Comparison of ENCODE assay signal across 1 cellular context in genomic region chr5:139733698-139734491, GRCh38.
TF ChIP-seq lines count a peak whose summit lies in the region.

No MANE protein-coding gene starts in this region.

TF ChIP-seq in HepG2, 621 proteins besides CTCF, POLR2A, EP300 and RAD21 (continued from another document and continues in another):
- TF ChIP-seq ZNF639 (CRISPR knock-in tag; conservative IDR thresholded peaks at IDR 0.05) (peak; percentile 63; the same call in 1 of the 2 replicates), ASH2L (IDR thresholded peaks at IDR 0.05; ENCODE audit: insufficient read length, low read depth, low read length) (peak; percentile 37), CENPBD1 (CRISPR knock-in tag; IDR thresholded peaks at IDR 0.05; ENCODE audit: borderline replicate concordance, low read depth) (no peak; the same call in 1 of the 2 replicates), CEBPZ (IDR thresholded peaks at IDR 0.05; ENCODE audit: low read length) (no peak), JDP2 (CRISPR knock-in tag; IDR thresholded peaks at IDR 0.05; ENCODE audit: borderline replicate concordance) (peak; percentile 43; the same call in 1 of the 2 replicates), ZNF510 (CRISPR knock-in tag; IDR thresholded peaks at IDR 0.05; ENCODE audit: low read depth) (no peak), SSRP1 (CRISPR knock-in tag; IDR thresholded peaks at IDR 0.05) (no peak), CHD2 (IDR thresholded peaks at IDR 0.05; ENCODE audit: low read depth, low read length) (no peak), GMEB1 (CRISPR knock-in tag; IDR thresholded peaks at IDR 0.05; ENCODE audit: borderline replicate concordance) (peak; percentile 31; the same call in 1 of the 2 replicates), ZNF224 (CRISPR knock-in tag; IDR thresholded peaks at IDR 0.05) (no peak), HIC2 (CRISPR knock-in tag; IDR thresholded peaks at IDR 0.05; ENCODE audit: low read depth) (peak; percentile 97), MAFF (IDR thresholded peaks at IDR 0.05; ENCODE audit: low read depth, low read length) (no peak), ZNF646 (CRISPR knock-in tag; IDR thresholded peaks at IDR 0.05) (peak; percentile 59), GATAD1 (CRISPR knock-in tag; IDR thresholded peaks at IDR 0.05) (peak; percentile 55; the same call in 1 of the 2 replicates), ZSCAN30 (CRISPR knock-in tag; IDR thresholded peaks at IDR 0.05) (peak; percentile 79; the same call in 1 of the 2 replicates), E2F5 (CRISPR knock-in tag; conservative IDR thresholded peaks at IDR 0.05) (no peak), ZBTB42 (CRISPR knock-in tag; IDR thresholded peaks at IDR 0.05) (peak; percentile 82), MYC (CRISPR knock-in tag; IDR thresholded peaks at IDR 0.05; ENCODE audit: borderline replicate concordance) (peak; percentile 91), CREM (IDR thresholded peaks at IDR 0.05) (peak; percentile 64), CREM (CRISPR knock-in tag; IDR thresholded peaks at IDR 0.05) (no peak), THAP7 (CRISPR knock-in tag; IDR thresholded peaks at IDR 0.05) (0 out of 2 replicates have a peak, but pooled peaks have one; percentile 58), ZNF263 (CRISPR knock-in tag; IDR thresholded peaks at IDR 0.05) (peak; percentile 21; the same call in 1 of the 2 replicates), SIN3A (IDR thresholded peaks at IDR 0.05; ENCODE audit: borderline replicate concordance, low read depth, low read length) (peak; percentile 50; the same call in 1 of the 2 replicates), ATF7-NPFF (CRISPR knock-in tag; IDR thresholded peaks at IDR 0.05; ENCODE audit: low read depth) (peak; percentile 75), TEAD3 (CRISPR knock-in tag; optimal IDR thresholded peaks at IDR 0.05; ENCODE audit: borderline replicate concordance) (peak; percentile 60), HBP1 (CRISPR knock-in tag; IDR thresholded peaks at IDR 0.05; ENCODE audit: low read depth) (no peak), MED8 (CRISPR knock-in tag; IDR thresholded peaks at IDR 0.05; ENCODE audit: insufficient replicate concordance) (peak; percentile 93), ZNF616 (CRISPR knock-in tag; IDR thresholded peaks at IDR 0.05; ENCODE audit: low read depth) (no peak), ZNF232 (CRISPR knock-in tag; IDR thresholded peaks at IDR 0.05; ENCODE audit: borderline replicate concordance) (peak; percentile 78), ATM (IDR thresholded peaks at IDR 0.05; ENCODE audit: borderline replicate concordance) (no peak), BCLAF1 (IDR thresholded peaks at IDR 0.05) (no peak), KDM5A (IDR thresholded peaks at IDR 0.05; ENCODE audit: borderline replicate concordance, low read length) (no peak; the same call in 1 of the 2 replicates), MYPOP (CRISPR knock-in tag; IDR thresholded peaks at IDR 0.05) (peak; percentile 91; the same call in 1 of the 2 replicates)
